Comparison of ENCODE assay signal across 2 cellular contexts in the genomic region with DNA sequence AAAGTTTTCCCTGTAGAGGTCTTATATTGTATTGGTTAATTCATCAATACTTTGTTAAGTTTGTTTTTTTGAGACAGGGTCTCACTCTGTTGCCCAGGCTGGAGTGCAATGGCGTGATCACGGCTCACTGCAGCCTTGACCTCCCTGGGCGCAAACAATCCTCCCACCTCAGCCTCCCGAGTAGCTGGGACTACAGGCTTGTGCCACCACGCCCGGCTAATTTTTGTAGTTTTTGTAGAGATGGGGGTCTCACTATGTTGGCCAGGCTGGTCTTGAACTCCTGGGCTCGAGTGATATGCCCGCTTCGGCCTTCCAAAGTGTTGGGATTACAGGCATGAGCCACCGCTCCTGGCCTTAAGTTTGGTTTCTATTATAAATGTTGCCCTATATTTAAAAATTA. TPM values are rescaled to one million over a fixed set of nuclear protein-coding genes. Genes with fewer than 3 reads are reported as not detected.
"Had no signal": no experiment of that assay in that cellular context is flagged by ENCODE, and none has a peak within 500 bp of the region (broad histone marks: within the 10 kb centered on the region; RNA-seq: fewer than 3 reads in every experiment).

No MANE protein-coding gene starts in this region.

RNA-seq across cellular contexts. Expression of a gene that starts 4.4 kb away (rescaled TPM):
- total RNA-seq: left ventricle myocardium superior had no signal
- polyA plus RNA-seq: fibroblast of lung had no signal
